11 cellular contexts compared by ENCODE assay signal in the genomic region with DNA sequence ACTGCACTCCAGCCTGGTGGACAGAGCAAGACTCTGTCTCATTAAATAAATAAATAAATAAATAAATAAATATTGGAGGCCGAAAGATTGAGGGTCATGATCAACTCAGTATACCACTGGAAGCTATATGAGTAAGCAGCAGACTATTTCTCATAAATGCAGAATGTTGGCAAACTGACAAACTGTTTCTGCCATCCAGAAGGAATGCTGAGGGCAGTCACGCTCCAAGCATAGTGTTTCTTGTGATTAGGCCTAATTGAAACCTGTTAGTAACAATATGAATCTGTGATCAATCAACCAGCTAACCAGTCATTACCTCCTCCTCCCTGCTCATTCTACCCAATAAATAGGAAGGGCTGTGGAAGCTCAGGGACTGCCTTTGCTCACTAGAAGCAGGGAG. TPM values are rescaled to one million over a fixed set of nuclear protein-coding genes. Genes with fewer than 3 reads are reported as not detected.
DNase-seq lines count a peak whose midpoint lies in the region; ATAC-seq and TF ChIP-seq lines count a peak whose summit lies in the region.
"Had no signal": no experiment of that assay in that cellular context is flagged by ENCODE, and none has a peak within 500 bp of the region (broad histone marks: within the 10 kb centered on the region; RNA-seq: fewer than 3 reads in every experiment).

No MANE protein-coding gene starts in this region.

- H3K9me3 Mint-ChIP-seq in brain = no peaks in the 10 kb centered on the region
- H3K9me3 Mint-ChIP-seq: activated naive CD4-positive, alpha-beta T cell treated with anti-CD3 and anti-CD28 coated beads for 36 hours had no signal

- no peaks in the 10 kb centered on the region for H3K9me3 ChIP-seq in lower lobe of right lung

- no peak for ATAC-seq in lower lobe of right lung
- no peak for ATAC-seq in GM21423 (IDR thresholded peaks at IDR 0.05; ENCODE audit: unreplicated experiment)
- no peak for ATAC-seq in GM19324 (IDR thresholded peaks at IDR 0.05; ENCODE audit: low FRiP score, unreplicated experiment)
- ATAC-seq in HG03457 (IDR thresholded peaks at IDR 0.05; ENCODE audit: unreplicated experiment) = no peak

- H3K36me3 Mint-ChIP-seq in brain = peaks cover 4% of the 10 kb centered on the region

- H3K4me3 ChIP-seq in lower lobe of right lung = no peak overlapping the region

- no peaks in the 10 kb centered on the region for H3K27me3 ChIP-seq in lower lobe of right lung (ENCODE audit: low read depth)

- peaks cover 51% of the 10 kb centered on the region for H3K4me1 Mint-ChIP-seq in brain

- in situ Hi-C loops in Caki2 (cut with HindIII; ENCODE audit: low pct_unique_long_range_greater_than_20kb, low sequenced_read_pairs) = loop anchor here (10.0 kb wide), 1 partner anchor 134 kb away; no protein-coding TSS in a partner anchor

- no peaks in the 10 kb centered on the region for H3K27me3 Mint-ChIP-seq in brain

- H3K4me3 Mint-ChIP-seq in brain = no peak overlapping the region
- H3K4me3 Mint-ChIP-seq: activated naive CD4-positive, alpha-beta T cell treated with anti-CD3 and anti-CD28 coated beads for 36 hours had no signal

- intact Hi-C loops in lower lobe of right lung (cut with DNase I) = loop anchor here (5.0 kb wide), 1 partner anchor 43 kb away; no protein-coding TSS in a partner anchor

- H3K36me3 ChIP-seq in lower lobe of right lung = peaks cover 4% of the 10 kb centered on the region

- no peak overlapping the region for H3K27ac ChIP-seq in lower lobe of right lung

- no peak for TF ChIP-seq CTCF in brain (conservative IDR thresholded peaks at IDR 0.05)
- TF ChIP-seq CTCF in lower lobe of right lung (IDR thresholded peaks at IDR 0.05) = no peak

- H3K27ac Mint-ChIP-seq in brain = peak overlapping the region in 3 of 5 experiments; percentile 57 to 60 (median 58)
- H3K27ac Mint-ChIP-seq: activated naive CD4-positive, alpha-beta T cell treated with anti-CD3 and anti-CD28 coated beads for 36 hours had no signal

- DNase-seq in Caki2 (ENCODE audit: low read depth) = peak; percentile 98
- DNase-seq in LoVo (ENCODE audit: low spot score) = peak; percentile 67
- DNase-seq in lower lobe of right lung = peak; percentile 9
- no peak for DNase-seq in midbrain (lab: John Stamatoyannopoulos, UW)
- DNase-seq: activated naive CD4-positive, alpha-beta T cell treated with anti-CD3 and anti-CD28 coated beads for 36 hours; mesendoderm; NCI-H1092 had no signal

- peaks cover 7% of the 10 kb centered on the region for H3K4me1 ChIP-seq in lower lobe of right lung

RNA-seq across cellular contexts. Expression of a gene that starts 15.2 kb away (rescaled TPM):
- total RNA-seq in Caki2 (2014; rRNA removed; shearing (Covaris generic); ENCODE audit: low replicate concordance) = not detected in 2 replicates
- polyA plus RNA-seq in brain (ENCODE audit: insufficient read depth, low read depth, low replicate concordance) = 0.12 TPM
- total RNA-seq in lower lobe of right lung = 0.89 TPM

RNA-seq across cellular contexts. Expression of a gene that starts 15.3 kb away (rescaled TPM):
- total RNA-seq in Caki2 (2014; rRNA removed; shearing (Covaris generic); ENCODE audit: low replicate concordance) = 39.7 and 55.7 TPM in 2 replicates
- polyA plus RNA-seq in brain (ENCODE audit: insufficient read depth, low read depth, low replicate concordance) = 0.39 TPM
- 42.3 TPM for total RNA-seq in lower lobe of right lung
- total RNA-seq: activated naive CD4-positive, alpha-beta T cell treated with anti-CD3 and anti-CD28 coated beads for 36 hours had no signal
